In the genomic region with DNA sequence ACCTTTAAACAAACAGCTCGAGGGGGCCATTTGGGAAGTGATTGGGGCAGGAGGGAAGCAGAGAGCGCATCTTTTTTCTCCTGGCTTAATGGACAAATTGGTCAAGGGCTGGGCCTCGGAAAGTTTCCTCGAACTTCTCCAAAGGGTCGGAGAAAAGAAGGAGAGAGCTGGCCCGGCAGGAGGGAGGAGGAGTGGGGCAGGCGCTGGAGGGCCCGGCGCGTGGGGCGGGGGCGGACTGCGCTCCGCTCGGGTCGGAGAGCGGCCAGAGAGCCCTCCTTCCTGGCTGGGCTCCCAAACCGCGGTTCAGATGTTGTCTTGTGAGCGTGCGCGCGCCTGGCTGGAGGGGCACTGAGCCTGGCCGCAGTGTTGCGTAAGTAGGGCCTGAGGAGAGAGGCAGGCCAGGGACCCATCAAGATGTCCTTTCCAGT, we compare ENCODE assay signal across 8 cellular contexts. TPM values are rescaled to one million over a fixed set of nuclear protein-coding genes. Genes with fewer than 3 reads are reported as not detected.
DNase-seq lines count a peak whose midpoint lies in the region; ATAC-seq and TF ChIP-seq lines count a peak whose summit lies in the region.

No MANE protein-coding gene starts in this region.

- ATAC-seq in GM21528 (IDR thresholded peaks at IDR 0.05; ENCODE audit: low FRiP score, unreplicated experiment), result no peak
- no peak for ATAC-seq in HG03571 (IDR thresholded peaks at IDR 0.05; ENCODE audit: unreplicated experiment)
- no peak for ATAC-seq in HG03439 (IDR thresholded peaks at IDR 0.05; ENCODE audit: unreplicated experiment)

- no peak for TF ChIP-seq CTCF in AG04449 (IDR thresholded peaks at IDR 0.05; ENCODE audit: insufficient read depth, low read length, missing control alignments)
- TF ChIP-seq CTCF in fibroblast of villous mesenchyme (IDR thresholded peaks at IDR 0.05; ENCODE audit: insufficient read depth, low read depth, low read length), result no peak
- no peak for TF ChIP-seq CTCF in GM10248 (IDR thresholded peaks at IDR 0.05; ENCODE audit: control extremely low read depth, extremely low read depth, low read depth, missing control alignments)

- CTCF ChIA-PET in AG04449 (lab: Yijun Ruan, JAX), result interaction anchor here (0.8 to 2.2 kb wide), 7 partner anchors 10 to 223 kb away, joined by 3 to 14 read pairs (median 5); no protein-coding TSS in a partner anchor
- CTCF ChIA-PET in GM10248 (lab: Yijun Ruan, JAX), result interaction anchor here (1.8 kb wide), 1 partner anchor 15 kb away, joined by 9 read pairs; no protein-coding TSS in a partner anchor

- peak; percentile 76 for DNase-seq in AG04449 (ENCODE audit: low read depth, low spot score)
- DNase-seq in RPMI7951 (ENCODE audit: low read depth), result peak; percentile 96
- DNase-seq in fibroblast of villous mesenchyme (ENCODE audit: low read depth), result peak; percentile 97
- DNase-seq in myocyte (ENCODE audit: low read depth), result peak; percentile 93
- DNase-seq in GM10248 (ENCODE audit: extremely low spot score), result no peak

- POLR2A ChIA-PET in AG04449 (lab: Yijun Ruan, JAX), result interaction anchor here (0.6 to 3.5 kb wide), 10 partner anchors 8 to 1229 kb away, joined by 3 to 31 read pairs (median 5); no protein-coding TSS in a partner anchor
- POLR2A ChIA-PET in GM10248 (lab: Yijun Ruan, JAX), result no interaction called here

- H3K4me3 ChIP-seq in AG04449 (ENCODE audit: low read depth, low read length) (peak overlapping the region; percentile 85), fibroblast of villous mesenchyme (ENCODE audit: low read depth, low read length) (peak overlapping the region; percentile 89)

RNA-seq across cellular contexts. Expression of a gene that starts 1.2 kb away (rescaled TPM):
- total RNA-seq in RPMI7951 (2014; rRNA removed; shearing (Covaris generic)), result 667 and 839 TPM in 2 replicates
- total RNA-seq in fibroblast of villous mesenchyme (448 and 634 TPM in 2 replicates), myocyte (191 and 204 TPM in 2 replicates)
- 1,920 TPM for polyA plus RNA-seq in myocyte (2012)

RNA-seq across cellular contexts. Expression of a gene that starts 28.6 kb away (rescaled TPM):
- total RNA-seq in RPMI7951 (2014; rRNA removed; shearing (Covaris generic)), result 76.9 and 80.5 TPM in 2 replicates
- total RNA-seq in fibroblast of villous mesenchyme (47.7 and 54.8 TPM in 2 replicates), myocyte (5.8 and 6.2 TPM in 2 replicates)
- 9.6 TPM for polyA plus RNA-seq in myocyte (2012)
